ENCODE assay signal across 13 cellular contexts in genomic region chr14:61544448-61545202, GRCh38.
DNase-seq lines count a peak whose midpoint lies in the region; ATAC-seq and TF ChIP-seq lines count a peak whose summit lies in the region.
"Had no signal": no experiment of that assay in that cellular context is flagged by ENCODE, and none has a peak within 500 bp of the region (broad histone marks: within the 10 kb centered on the region; RNA-seq: fewer than 3 reads in every experiment).

No MANE protein-coding gene starts in this region.

- TF ChIP-seq CTCF in psoas muscle (IDR thresholded peaks at IDR 0.05), result no peak

- peak overlapping the region in 1 of 4 donors; percentile 88 for H3K4me3 Mint-ChIP-seq in CD4-positive, CD25-positive, alpha-beta regulatory T cell
- no peak overlapping the region for H3K4me3 Mint-ChIP-seq in activated CD8-positive, alpha-beta memory T cell treated with anti-CD3 and anti-CD28 coated beads, Interleukin-2, amount 10 ng/mL, durations not matched to agents 7 days and 5 days

- WGBS in psoas muscle, 3 donors, result 55 to 74% (median 59%) methylated on average over 11 of the region's 11 CpGs

- intact Hi-C loops in left ventricle myocardium superior (cut with micrococcal nuclease), result no loop called here
- intact Hi-C loops in psoas muscle (cut with DNase I), result no loop called here

- H3K36me3 ChIP-seq in CD4-positive, CD25-positive, alpha-beta regulatory T cell (ENCODE audit: control insufficient read depth, insufficient read depth, low read length), result peaks cover 94% of the 10 kb centered on the region
- H3K36me3 ChIP-seq in psoas muscle (ENCODE audit: insufficient read depth in 1 of 2, low read depth in 1 of 2), result peaks cover 0 to 8% of the 10 kb centered on the region in 2 donors

- H3K4me3 ChIP-seq in CD4-positive, CD25-positive, alpha-beta regulatory T cell (ENCODE audit: low read depth, low read length), result no peak overlapping the region
- H3K4me3 ChIP-seq in psoas muscle, result no peak overlapping the region

- no peaks in the 10 kb centered on the region for H3K9me3 ChIP-seq in CD4-positive, CD25-positive, alpha-beta regulatory T cell (ENCODE audit: control insufficient read depth in 2 of 2, low read length in 2 of 2)
- H3K9me3 ChIP-seq in psoas muscle, result no peaks in the 10 kb centered on the region

- ATAC-seq in CD4-positive, CD25-positive, alpha-beta regulatory T cell (ENCODE audit: low read depth in 2 of 2), result no peak
- ATAC-seq in activated CD8-positive, alpha-beta memory T cell treated with anti-CD3 and anti-CD28 coated beads, Interleukin-2, amount 10 ng/mL, durations not matched to agents 7 days and 5 days, result no peak
- ATAC-seq in left ventricle myocardium superior, result peak; percentile 77
- peak; percentile 16 to 72 (median 34) for ATAC-seq in psoas muscle
- ATAC-seq in HG02798 (IDR thresholded peaks at IDR 0.05; ENCODE audit: poor library complexity, unreplicated experiment), result no peak
- ATAC-seq: PC-3 had no signal

- no peak for DNase-seq in CD4-positive, CD25-positive, alpha-beta regulatory T cell
- no peak for DNase-seq in activated CD8-positive, alpha-beta memory T cell treated with anti-CD3 and anti-CD28 coated beads, Interleukin-2, amount 10 ng/mL, durations not matched to agents 7 days and 5 days
- DNase-seq in left ventricle myocardium superior, result no peak
- no peak for DNase-seq in psoas muscle
- no peak for DNase-seq in HUDEP-2 (lab: John Stamatoyannopoulos, UW; ENCODE audit: unreplicated experiment in 76 of 76)
- no peak for DNase-seq in NCI-H1417 treated with DMSO at 0.1 percent for 48 hours (lab: John Stamatoyannopoulos, UW)
- no peak for DNase-seq in NCI-H146 treated with DMSO at 0.1 percent for 48 hours (lab: John Stamatoyannopoulos, UW; ENCODE audit: unreplicated experiment)
- DNase-seq: activated T-cell treated with anti-CD3 and anti-CD28 coated beads, Interleukin-2, amount 50 U/mL, for 1 hour; COR-L47; PC-3; T1000 had no signal

- H3K9me3 Mint-ChIP-seq in CD4-positive, CD25-positive, alpha-beta regulatory T cell, result peaks cover 0 to 1% (median 0%) of the 10 kb centered on the region in 7 donors
- no peaks in the 10 kb centered on the region for H3K9me3 Mint-ChIP-seq in activated CD8-positive, alpha-beta memory T cell treated with anti-CD3 and anti-CD28 coated beads, Interleukin-2, amount 10 ng/mL, durations not matched to agents 7 days and 5 days (ENCODE audit: low read depth)

- peak overlapping the region; percentile 22 to 85 (median 60) for H3K27ac Mint-ChIP-seq in CD4-positive, CD25-positive, alpha-beta regulatory T cell
- peak overlapping the region; percentile 1 for H3K27ac Mint-ChIP-seq in activated CD8-positive, alpha-beta memory T cell treated with anti-CD3 and anti-CD28 coated beads, Interleukin-2, amount 10 ng/mL, durations not matched to agents 7 days and 5 days

- H3K27me3 ChIP-seq in CD4-positive, CD25-positive, alpha-beta regulatory T cell (ENCODE audit: control insufficient read depth, insufficient read depth, low read length), result no peaks in the 10 kb centered on the region
- no peaks in the 10 kb centered on the region for H3K27me3 ChIP-seq in psoas muscle (ENCODE audit: insufficient read depth in 3 of 3, low read length in 2 of 3)

- CTCF ChIA-PET in activated CD8-positive, alpha-beta memory T cell treated with anti-CD3 and anti-CD28 coated beads, Interleukin-2, amount 10 ng/mL, durations not matched to agents 7 days and 5 days (lab: Charles Lee), result interaction anchor here (1.2 kb wide), 1 partner anchor 8 kb away, joined by 3 read pairs; no protein-coding TSS in a partner anchor

- no peaks in the 10 kb centered on the region for H3K27me3 Mint-ChIP-seq in CD4-positive, CD25-positive, alpha-beta regulatory T cell
- no peaks in the 10 kb centered on the region for H3K27me3 Mint-ChIP-seq in activated CD8-positive, alpha-beta memory T cell treated with anti-CD3 and anti-CD28 coated beads, Interleukin-2, amount 10 ng/mL, durations not matched to agents 7 days and 5 days

- no peaks in the 10 kb centered on the region for H3K4me1 ChIP-seq in CD4-positive, CD25-positive, alpha-beta regulatory T cell (ENCODE audit: control insufficient read depth, insufficient read depth, low read length, poor library complexity, severe bottlenecking)
- peaks cover 30% of the 10 kb centered on the region for H3K4me1 ChIP-seq in psoas muscle

- no peak overlapping the region for H3K27ac ChIP-seq in CD4-positive, CD25-positive, alpha-beta regulatory T cell (ENCODE audit: insufficient read depth, low read length, poor library complexity, severe bottlenecking)
- peak overlapping the region; percentile 36 for H3K27ac ChIP-seq in psoas muscle
- H3K27ac ChIP-seq: KMS-11 had no signal

- H3K36me3 Mint-ChIP-seq in CD4-positive, CD25-positive, alpha-beta regulatory T cell, result peaks cover 61% of the 10 kb centered on the region
- peaks cover 75% of the 10 kb centered on the region for H3K36me3 Mint-ChIP-seq in activated CD8-positive, alpha-beta memory T cell treated with anti-CD3 and anti-CD28 coated beads, Interleukin-2, amount 10 ng/mL, durations not matched to agents 7 days and 5 days

- peaks cover 4 to 16% (median 12%) of the 10 kb centered on the region in 4 donors for H3K4me1 Mint-ChIP-seq in CD4-positive, CD25-positive, alpha-beta regulatory T cell
- H3K4me1 Mint-ChIP-seq in activated CD8-positive, alpha-beta memory T cell treated with anti-CD3 and anti-CD28 coated beads, Interleukin-2, amount 10 ng/mL, durations not matched to agents 7 days and 5 days, result peaks cover 22% of the 10 kb centered on the region

Comparison
In these comparisons a context has a peak if more than half of its experiments do, and no peak if none do; other contexts are left out.
1. ATAC-seq: peak in left ventricle myocardium superior (single experiment) and psoas muscle (4 of 4); none in CD4-positive, CD25-positive, alpha-beta regulatory T cell (0 of 2), activated CD8-positive, alpha-beta memory T cell treated with anti-CD3 and anti-CD28 coated beads, Interleukin-2, amount 10 ng/mL, durations not matched to agents 7 days and 5 days (single experiment) and HG02798 (single experiment).